8 cellular contexts compared by ENCODE assay signal in genomic region chr9:83062653-83063527, GRCh38. TPM values are rescaled to one million over a fixed set of nuclear protein-coding genes. Genes with fewer than 3 reads are reported as not detected.
DNase-seq lines count a peak whose midpoint lies in the region; ATAC-seq, FAIRE-seq and TF ChIP-seq lines count a peak whose summit lies in the region.

RASEF (minus strand) TSS chr9:83063142; CDS start chr9:83062867, 275 bp downstream.

- H4K20me1 ChIP-seq in keratinocyte (ENCODE audit: control insufficient read depth, extremely low read depth, insufficient read depth, low read length), result no peaks in the 10 kb centered on the region

- DNase-seq in stimulated activated CD4-positive, alpha-beta T cell treated with anti-CD3 and anti-CD28 coated beads, Interleukin-15, amount 100 ng/mL, for 24 hours, result peak; percentile 8
- DNase-seq in stimulated activated CD4-positive, alpha-beta T cell treated with anti-CD3 and anti-CD28 coated beads, Interleukin-4, amount 100 ng/mL, for 24 hours, result no peak
- DNase-seq in keratinocyte (ENCODE audit: low read depth, low spot score) (no peak), tibial nerve (ENCODE audit: low spot score in 2 of 2) (no peak), KBM-7 (no peak), occipital lobe (lab: John Stamatoyannopoulos, UW) (no peak)

- WGBS in tibial nerve, 2 donors, result 3 to 7% methylated on average over 29 to 36 of the region's 98 CpGs

- in situ Hi-C loops in KBM-7 (cut with MboI; ENCODE audit: low pct_unique_long_range_greater_than_20kb, low sequenced_read_pairs), result no loop called here

- no peak for TF ChIP-seq EP300 in tibial nerve (IDR thresholded peaks at IDR 0.05)

- TF ChIP-seq CTCF in VCaP (conservative IDR thresholded peaks at IDR 0.05) (peak; percentile 64), keratinocyte (optimal IDR thresholded peaks at IDR 0.05 in 1 of 3, IDR thresholded peaks at IDR 0.05 in 1 of 3, conservative IDR thresholded peaks at IDR 0.05 in 1 of 3; ENCODE audit: extremely low read depth in 1 of 3, insufficient read depth in 2 of 3, low read length in 3 of 3) (peak in 1 of 3 experiments; percentile 10), tibial nerve (IDR thresholded peaks at IDR 0.05) (no peak)

- H2AFZ ChIP-seq in keratinocyte (ENCODE audit: control insufficient read depth, low read length), result peak within 1 kb of the TSS; percentile 41

- H3K9me3 ChIP-seq in keratinocyte (ENCODE audit: control insufficient read depth, low read depth, low read length), result no peaks in the 10 kb centered on the region
- peaks cover 0 to 2% (median 0%) of the 10 kb centered on the region in 4 donors for H3K9me3 ChIP-seq in tibial nerve

- no peak for TF ChIP-seq POLR2A in tibial nerve (IDR thresholded peaks at IDR 0.05)

- peak within 1 kb of the TSS; percentile 22 for H3K9ac ChIP-seq in keratinocyte (ENCODE audit: control insufficient read depth, extremely low read depth, insufficient read depth, low read length)

- H3K4me3 ChIP-seq in keratinocyte (ENCODE audit: control insufficient read depth in 2 of 3, extremely low read depth in 1 of 3, insufficient read depth in 2 of 3, low read depth in 1 of 3, low read length in 3 of 3), result peak within 1 kb of the TSS; percentile 49 to 64 (median 54)
- peak within 1 kb of the TSS; percentile 6 to 49 (median 45) for H3K4me3 ChIP-seq in tibial nerve

- no peaks in the 10 kb centered on the region for H3K9me1 ChIP-seq in keratinocyte (ENCODE audit: control insufficient read depth, extremely low read depth, insufficient read depth, low read length)

- H3K4me1 ChIP-seq in keratinocyte (ENCODE audit: control insufficient read depth, extremely low read depth, insufficient read depth, low read length) (peaks cover 11% of the 10 kb centered on the region), tibial nerve (peaks cover 0 to 21% (median 0%) of the 10 kb centered on the region in 4 donors)

- H3K36me3 ChIP-seq in keratinocyte (ENCODE audit: control insufficient read depth in 2 of 2, extremely low read depth in 1 of 2, insufficient read depth in 2 of 2, low read length in 2 of 2) (no peaks in the 10 kb centered on the region), tibial nerve (no peaks in the 10 kb centered on the region)

- dilution Hi-C loops in keratinocyte (cut with MboI; ENCODE audit: extremely low pct_ligation_motif_present, low sequenced_read_pairs), result no loop called here

- H3K27ac ChIP-seq in VCaP, result peak within 1 kb of the TSS; percentile 98
- no peak within 1 kb of the TSS for H3K27ac ChIP-seq in keratinocyte (ENCODE audit: control insufficient read depth, insufficient read depth, low read length)
- H3K27ac ChIP-seq in tibial nerve, result peak within 1 kb of the TSS in 1 of 4 donors; percentile 49

- H3K27me3 ChIP-seq in keratinocyte (ENCODE audit: control insufficient read depth, extremely low read depth, insufficient read depth, low read length) (peaks cover 17% of the 10 kb centered on the region), tibial nerve (peaks cover 0 to 51% of the 10 kb centered on the region in 2 donors)

- no peak for ATAC-seq in HG03457 (IDR thresholded peaks at IDR 0.05; ENCODE audit: unreplicated experiment)

- peak within 1 kb of the TSS; percentile 72 for H3K4me2 ChIP-seq in keratinocyte (ENCODE audit: control insufficient read depth, extremely low read depth, insufficient read depth, low read depth, low read length)

- no peaks in the 10 kb centered on the region for H3K79me2 ChIP-seq in keratinocyte (ENCODE audit: control insufficient read depth, insufficient read depth, low read length)

- FAIRE-seq in keratinocyte (lab: Jason Lieb, UNC), result no peak

RNA-seq across cellular contexts. Expression of gene RASEF, which starts in this region (rescaled TPM):
- polyA plus RNA-seq in keratinocyte, result 0.08 to 0.52 TPM (median 0.28 TPM) in 3 replicates
- 1.4 TPM for polyA plus RNA-seq in keratinocyte (2011; ENCODE audit: low read depth)
- 0.14 and 0.33 TPM in 2 replicates for polyA plus RNA-seq in keratinocyte (2011; cell fraction: cytosol; rRNA removed)
- 0.33 and 0.75 TPM in 2 replicates for polyA plus RNA-seq in keratinocyte (2011; cell fraction: nucleus; rRNA removed)
- polyA plus RNA-seq in keratinocyte (2012; ENCODE audit: low replicate concordance), result 0.07 and 2.0 TPM in 2 replicates
- polyA minus RNA-seq in keratinocyte, result 0.54 to 0.92 TPM in 2 of 3 replicates, not detected in the other
- not detected for polyA minus RNA-seq in keratinocyte (2011; cell fraction: cytosol; rRNA and poly(A)+ RNA removed)
- polyA minus RNA-seq in keratinocyte (2011; cell fraction: nucleus; rRNA and poly(A)+ RNA removed), result 0.74 and 0.93 TPM in 2 replicates
- total RNA-seq in tibial nerve, result 1 to 10 TPM in 2 of 4 donors, under 1 TPM in 2; 0.21 to 3.6 (median 1.4) TPM
- total RNA-seq in occipital lobe, result 0.31 TPM
